13 cellular contexts compared by ENCODE assay signal in the genomic region with DNA sequence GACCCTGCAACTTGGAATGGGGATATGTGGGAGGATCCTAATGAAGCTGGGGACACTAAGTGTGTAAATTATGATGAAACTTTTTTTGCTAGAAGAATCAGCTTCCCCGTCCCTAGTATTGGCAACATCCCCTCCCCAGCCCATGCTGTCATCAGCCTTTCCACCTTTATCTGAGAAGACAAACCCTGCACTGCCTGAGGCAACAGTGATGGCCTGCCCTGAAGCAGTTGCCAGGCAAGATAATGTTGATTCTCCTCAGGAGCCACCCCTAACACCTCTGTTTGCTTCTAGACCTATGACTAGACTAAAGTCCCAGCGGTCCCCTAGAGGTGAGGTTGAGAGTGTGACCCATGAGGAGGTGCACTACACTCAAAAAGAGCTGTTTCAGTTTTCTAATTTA. TPM values are rescaled to one million over a fixed set of nuclear protein-coding genes. Genes with fewer than 3 reads are reported as not detected.
DNase-seq lines count a peak whose midpoint lies in the region; ATAC-seq and TF ChIP-seq lines count a peak whose summit lies in the region.
"Had no signal": no experiment of that assay in that cellular context is flagged by ENCODE, and none has a peak within 500 bp of the region (broad histone marks: within the 10 kb centered on the region; RNA-seq: fewer than 3 reads in every experiment).

No MANE protein-coding gene starts in this region.

- peak; percentile 27 to 44 (median 41) for ATAC-seq in natural killer cell
- no peak for ATAC-seq in natural killer cell treated with Interleukin-12 subunit alpha and Interleukin-12 subunit beta and Interleukin-15 and Interleukin-18, amount 100 ng/mL, for 72 hours
- ATAC-seq in stimulated activated memory B cell treated with anti-CD40 and anti-IgM and Interleukin-4, amounts not matched to agents 10 μg/mL and 1 μg/mL and 100 μg/mL, for 72 hours = no peak
- no peak for ATAC-seq in CD4-positive, alpha-beta T cell (ENCODE audit: poor library complexity)
- ATAC-seq: CD8-positive, alpha-beta T cell had no signal

- CTCF ChIA-PET in CD4-positive, alpha-beta T cell (lab: Charles Lee) = interaction anchor here (1.8 to 3.7 kb wide), 2 partner anchors 12 to 31 kb away, joined by 5 to 14 read pairs; no protein-coding TSS in a partner anchor

- H3K27ac ChIP-seq in CD4-positive, alpha-beta T cell (ENCODE audit: low read depth, low read length) = no peak overlapping the region

- intact Hi-C loops in natural killer cell (cut with micrococcal nuclease) = no loop called here
- intact Hi-C loops in CD4-positive, alpha-beta T cell (cut with DNase I, micrococcal nuclease) = no loop called here

- no peak for DNase-seq in natural killer cell
- DNase-seq in natural killer cell treated with Interleukin-12 subunit alpha and Interleukin-12 subunit beta and Interleukin-15 and Interleukin-18, amount 100 ng/mL, for 72 hours (ENCODE audit: low spot score) = no peak
- DNase-seq in central memory CD4-positive, alpha-beta T cell = peak; percentile 10
- DNase-seq in immature natural killer cell = peak in 2 of 3 donors; percentile 10 to 14
- DNase-seq in NCI-H2081 (lab: John Stamatoyannopoulos, UW) = no peak
- no peak for DNase-seq in CD4-positive, alpha-beta T cell
- DNase-seq: ACHN; C1 segment of cervical spinal cord; Caco-2; CD8-positive, alpha-beta T cell; GOT3; H9 had no signal

- H3K4me3 Mint-ChIP-seq in natural killer cell = no peak overlapping the region
- no peak overlapping the region for H3K4me3 Mint-ChIP-seq in natural killer cell treated with Interleukin-12 subunit alpha and Interleukin-12 subunit beta and Interleukin-15 and Interleukin-18, amount 100 ng/mL, for 72 hours
- no peak overlapping the region for H3K4me3 Mint-ChIP-seq in immature natural killer cell
- H3K4me3 Mint-ChIP-seq in stimulated activated memory B cell treated with anti-CD40 and anti-IgM and Interleukin-4, amounts not matched to agents 10 μg/mL and 1 μg/mL and 100 μg/mL, for 72 hours = no peak overlapping the region
- no peak overlapping the region for H3K4me3 Mint-ChIP-seq in CD4-positive, alpha-beta T cell
- H3K4me3 Mint-ChIP-seq: CD8-positive, alpha-beta T cell; H9 had no signal

- H3K9me3 Mint-ChIP-seq in natural killer cell (peaks cover 0 to 2% of the 10 kb centered on the region in 2 donors), immature natural killer cell (no peaks in the 10 kb centered on the region)
- no peaks in the 10 kb centered on the region for H3K9me3 Mint-ChIP-seq in natural killer cell treated with Interleukin-12 subunit alpha and Interleukin-12 subunit beta and Interleukin-15 and Interleukin-18, amount 100 ng/mL, for 72 hours
- H3K9me3 Mint-ChIP-seq in stimulated activated memory B cell treated with anti-CD40 and anti-IgM and Interleukin-4, amounts not matched to agents 10 μg/mL and 1 μg/mL and 100 μg/mL, for 72 hours = peaks cover 23% of the 10 kb centered on the region
- peaks cover 3% of the 10 kb centered on the region for H3K9me3 Mint-ChIP-seq in CD4-positive, alpha-beta T cell

- no peaks in the 10 kb centered on the region for H3K27me3 ChIP-seq in CD4-positive, alpha-beta T cell (ENCODE audit: control insufficient read depth, insufficient read depth, low read length)

- H3K4me1 Mint-ChIP-seq in natural killer cell = no peaks in the 10 kb centered on the region
- no peaks in the 10 kb centered on the region for H3K4me1 Mint-ChIP-seq in natural killer cell treated with Interleukin-12 subunit alpha and Interleukin-12 subunit beta and Interleukin-15 and Interleukin-18, amount 100 ng/mL, for 72 hours (ENCODE audit: low read depth in 2 of 2)
- H3K4me1 Mint-ChIP-seq in immature natural killer cell = no peaks in the 10 kb centered on the region
- H3K4me1 Mint-ChIP-seq in stimulated activated memory B cell treated with anti-CD40 and anti-IgM and Interleukin-4, amounts not matched to agents 10 μg/mL and 1 μg/mL and 100 μg/mL, for 72 hours = no peaks in the 10 kb centered on the region
- H3K4me1 Mint-ChIP-seq in CD4-positive, alpha-beta T cell (ENCODE audit: low read depth) = no peaks in the 10 kb centered on the region
- H3K4me1 Mint-ChIP-seq: H9 had no signal

- POLR2A ChIA-PET in CD4-positive, alpha-beta T cell (lab: Charles Lee) = interaction anchor here (0.7 to 1.2 kb wide), 2 partner anchors 27 to 86 kb away, joined by 3 read pairs; no protein-coding TSS in a partner anchor

- H3K27ac Mint-ChIP-seq in natural killer cell = no peak overlapping the region
- no peak overlapping the region for H3K27ac Mint-ChIP-seq in natural killer cell treated with Interleukin-12 subunit alpha and Interleukin-12 subunit beta and Interleukin-15 and Interleukin-18, amount 100 ng/mL, for 72 hours
- H3K27ac Mint-ChIP-seq in immature natural killer cell = no peak overlapping the region
- H3K27ac Mint-ChIP-seq in stimulated activated memory B cell treated with anti-CD40 and anti-IgM and Interleukin-4, amounts not matched to agents 10 μg/mL and 1 μg/mL and 100 μg/mL, for 72 hours = no peak overlapping the region
- no peak overlapping the region for H3K27ac Mint-ChIP-seq in CD4-positive, alpha-beta T cell
- H3K27ac Mint-ChIP-seq: CD8-positive, alpha-beta T cell; H9 had no signal

- no peaks in the 10 kb centered on the region for H3K9me3 ChIP-seq in CD4-positive, alpha-beta T cell (ENCODE audit: control insufficient read depth, low read length)
- H3K9me3 ChIP-seq: Caco-2 had no signal

- H3K27me3 Mint-ChIP-seq in natural killer cell (ENCODE audit: low read depth in 2 of 2) (peaks cover 10 to 14% of the 10 kb centered on the region in 2 donors), immature natural killer cell (ENCODE audit: low read depth in 3 of 3) (peaks cover 0 to 6% (median 2%) of the 10 kb centered on the region in 3 donors)
- peaks cover 0 to 5% of the 10 kb centered on the region in 2 donors for H3K27me3 Mint-ChIP-seq in natural killer cell treated with Interleukin-12 subunit alpha and Interleukin-12 subunit beta and Interleukin-15 and Interleukin-18, amount 100 ng/mL, for 72 hours
- no peaks in the 10 kb centered on the region for H3K27me3 Mint-ChIP-seq in stimulated activated memory B cell treated with anti-CD40 and anti-IgM and Interleukin-4, amounts not matched to agents 10 μg/mL and 1 μg/mL and 100 μg/mL, for 72 hours
- peaks cover 3% of the 10 kb centered on the region for H3K27me3 Mint-ChIP-seq in CD4-positive, alpha-beta T cell

- no peak for TF ChIP-seq CTCF in natural killer cell (IDR thresholded peaks at IDR 0.05)
- no peak for TF ChIP-seq CTCF in CD4-positive, alpha-beta T cell (IDR thresholded peaks at IDR 0.05)

- no peaks in the 10 kb centered on the region for H3K36me3 Mint-ChIP-seq in natural killer cell
- no peaks in the 10 kb centered on the region for H3K36me3 Mint-ChIP-seq in natural killer cell treated with Interleukin-12 subunit alpha and Interleukin-12 subunit beta and Interleukin-15 and Interleukin-18, amount 100 ng/mL, for 72 hours
- no peaks in the 10 kb centered on the region for H3K36me3 Mint-ChIP-seq in immature natural killer cell
- peaks cover 10% of the 10 kb centered on the region for H3K36me3 Mint-ChIP-seq in stimulated activated memory B cell treated with anti-CD40 and anti-IgM and Interleukin-4, amounts not matched to agents 10 μg/mL and 1 μg/mL and 100 μg/mL, for 72 hours
- no peaks in the 10 kb centered on the region for H3K36me3 Mint-ChIP-seq in CD4-positive, alpha-beta T cell (ENCODE audit: low read depth)
- H3K36me3 Mint-ChIP-seq: CD8-positive, alpha-beta T cell had no signal

RNA-seq across cellular contexts. Expression of gene MICA, which starts 27.1 kb away (rescaled TPM):
- 10 to 100 TPM in 2 of 3 donors, 1 to 10 TPM in 1; 9.3 to 19.7 (median 11.4) TPM for total RNA-seq in natural killer cell
- total RNA-seq in natural killer cell treated with Interleukin-12 subunit alpha and Interleukin-12 subunit beta and Interleukin-15 and Interleukin-18, amount 100 ng/mL, for 72 hours = 10 to 100 TPM; 14.2 to 16.9 TPM
- polyA plus RNA-seq in immature natural killer cell = 1 to 10 TPM; 5.7 to 6.9 (median 6.4) TPM
- total RNA-seq in CD4-positive, alpha-beta T cell = 10 to 100 TPM; 10.6 to 14.0 TPM

Comparison
In these comparisons a context has a peak if more than half of its experiments do, and no peak if none do; other contexts are left out.
1. ATAC-seq: peak in natural killer cell (3 of 3); none in natural killer cell treated with Interleukin-12 subunit alpha and Interleukin-12 subunit beta and Interleukin-15 and Interleukin-18, amount 100 ng/mL, for 72 hours (0 of 2), stimulated activated memory B cell treated with anti-CD40 and anti-IgM and Interleukin-4, amounts not matched to agents 10 μg/mL and 1 μg/mL and 100 μg/mL, for 72 hours (single experiment) and CD4-positive, alpha-beta T cell (single experiment).
2. DNase-seq: peak in central memory CD4-positive, alpha-beta T cell (single experiment) and immature natural killer cell (2 of 3); none in natural killer cell (single experiment), natural killer cell treated with Interleukin-12 subunit alpha and Interleukin-12 subunit beta and Interleukin-15 and Interleukin-18, amount 100 ng/mL, for 72 hours (single experiment), NCI-H2081 (0 of 2) and CD4-positive, alpha-beta T cell (0 of 10).